ENCODE assay signal across 10 cellular contexts in genomic region chr18:23377669-23378469, GRCh38.
DNase-seq lines count a peak whose midpoint lies in the region; ATAC-seq and TF ChIP-seq lines count a peak whose summit lies in the region.
"Had no signal": no experiment of that assay in that cellular context is flagged by ENCODE, and none has a peak within 500 bp of the region (broad histone marks: within the 10 kb centered on the region; RNA-seq: fewer than 3 reads in every experiment).

No MANE protein-coding gene starts in this region.

- H3K56ac ChIP-seq in IMR-90 (ENCODE audit: extremely low read depth, insufficient read depth, low read length) = peak overlapping the region; percentile 30; the same call in 1 of the 2 replicates

- H2BK120ac ChIP-seq in IMR-90 (ENCODE audit: low read depth, low read length) = peak overlapping the region; percentile 90

- ATAC-seq in activated CD4-positive, alpha-beta T cell treated with anti-CD3 and anti-CD28 coated beads for 36 hours = peak; percentile 89
- ATAC-seq in IMR-90 (ENCODE audit: low read depth) = peak; percentile 67
- peak; percentile 70 for ATAC-seq in esophagus mucosa
- peak; percentile 89 for ATAC-seq in stimulated activated effector memory CD8-positive, alpha-beta T cell treated with anti-CD3 and anti-CD28 coated beads, Interleukin-12 subunit alpha, Interleukin-12 subunit beta, amount 100 ng/mL, for 72 hours
- no peak for ATAC-seq in HG03196 (IDR thresholded peaks at IDR 0.05; ENCODE audit: unreplicated experiment)

- peaks cover 0 to 5% of the 10 kb centered on the region in 2 experiments; a peak in 1 of 4 replicates for H3K79me1 ChIP-seq in IMR-90 (ENCODE audit: low read depth in 1 of 2, low read length in 2 of 2)

- in situ Hi-C loops in IMR-90 (cut with MboI; ENCODE audit: low sequenced_read_pairs) = loop anchor here (10.0 kb wide), 1 partner anchor 243 kb away; the partner anchor contains the start of gene CABLES1

- CTCF ChIA-PET in activated CD4-positive, alpha-beta T cell treated with anti-CD3 and anti-CD28 coated beads for 36 hours (lab: Charles Lee) = interaction anchor here (0.6 to 2.7 kb wide), 5 partner anchors 18 to 576 kb away, joined by 3 to 14 read pairs (median 7); no protein-coding TSS in a partner anchor
- CTCF ChIA-PET in IMR-90 (lab: Yijun Ruan, JAX) (interaction anchor here (0.6 to 2.3 kb wide), 3 partner anchors 12 to 246 kb away, joined by 3 to 7 read pairs (median 3); no protein-coding TSS in a partner anchor), OCI-LY7 (lab: Charles Lee; ENCODE audit: unreplicated experiment) (no interaction called here)

- no peak overlapping the region for H3K4me3 ChIP-seq in IMR-90 (ENCODE audit: insufficient read depth, low read depth, low read length)
- H3K4me3 ChIP-seq in OCI-LY7 (ENCODE audit: low read depth, low read length, poor library complexity, severe bottlenecking) = no peak overlapping the region
- H3K4me3 ChIP-seq: BLaER1 treated with 17β-estradiol and CSF1 and Interleukin-3, amounts not matched to agents 10 nM and 100 nM; ovary had no signal

- 0 out of 2 replicates have a peak overlapping the region, but pooled peaks have one; percentile 23 for H3K14ac ChIP-seq in IMR-90 (replicated peaks; ENCODE audit: low read depth, low read length)

- H3K27me3 ChIP-seq in IMR-90 (ENCODE audit: control insufficient read depth, insufficient read depth, low read length) = no peaks in the 10 kb centered on the region
- H3K27me3 ChIP-seq: BLaER1 treated with 17β-estradiol and CSF1 and Interleukin-3, amounts not matched to agents 10 nM and 100 nM; ovary had no signal

- peak overlapping the region; percentile 84 for H3K18ac ChIP-seq in IMR-90 (ENCODE audit: low read depth, low read length)

- H2AFZ ChIP-seq in IMR-90 (replicated peaks; ENCODE audit: low read length, poor library complexity) = no peak overlapping the region
- no peak overlapping the region for H2AFZ ChIP-seq in OCI-LY7 (ENCODE audit: low read length)

- intact Hi-C loops in activated CD4-positive, alpha-beta T cell treated with anti-CD3 and anti-CD28 coated beads for 36 hours (cut with DNase I, micrococcal nuclease) = loop anchor here (1.0 to 2.0 kb wide), 3 partner anchors 37 to 247 kb away; no protein-coding TSS in a partner anchor
- intact Hi-C loops in IMR-90 (cut with micrococcal nuclease) (loop anchor here (1.0 to 5.0 kb wide), 7 partner anchors 153 to 346 kb away; partner anchors contain the start of gene CABLES1), OCI-LY7 (cut with micrococcal nuclease; ENCODE audit: unreplicated experiment) (no loop called here)

- peak overlapping the region; percentile 95 for H3K27ac ChIP-seq in IMR-90 (ENCODE audit: insufficient read depth, low read length)
- H3K27ac ChIP-seq in OCI-LY7 (ENCODE audit: low read depth, low read length, poor library complexity, severe bottlenecking) = no peak overlapping the region
- H3K27ac ChIP-seq: BLaER1 treated with 17β-estradiol and CSF1 and Interleukin-3, amounts not matched to agents 10 nM and 100 nM had no signal

- H2AK9ac ChIP-seq in IMR-90 (replicated peaks; ENCODE audit: low read depth, low read length, poor library complexity) = no peak overlapping the region

- H2BK20ac ChIP-seq in IMR-90 (ENCODE audit: low read depth, low read length) = peak overlapping the region; percentile 70

- TF ChIP-seq POLR2A in IMR-90 (IDR thresholded peaks at IDR 0.05; ENCODE audit: low read depth, low read length) = no peak

- H3K4me3 Mint-ChIP-seq in activated CD4-positive, alpha-beta T cell treated with anti-CD3 and anti-CD28 coated beads for 36 hours = no peak overlapping the region
- no peak overlapping the region for H3K4me3 Mint-ChIP-seq in stimulated activated effector memory CD8-positive, alpha-beta T cell treated with anti-CD3 and anti-CD28 coated beads, Interleukin-12 subunit alpha, Interleukin-12 subunit beta, amount 100 ng/mL, for 72 hours

- H3K36me3 ChIP-seq in IMR-90 (ENCODE audit: control insufficient read depth, insufficient read depth, low read length) (no peaks in the 10 kb centered on the region), OCI-LY7 (ENCODE audit: insufficient read depth, low read length) (peaks cover 16% of the 10 kb centered on the region)
- H3K36me3 ChIP-seq: ovary had no signal

- H3K4me2 ChIP-seq in IMR-90 (ENCODE audit: low read depth, low read length) (peak overlapping the region; percentile 73), OCI-LY7 (ENCODE audit: low read length) (no peak overlapping the region)

- peak overlapping the region; percentile 69 for H3K27ac Mint-ChIP-seq in activated CD4-positive, alpha-beta T cell treated with anti-CD3 and anti-CD28 coated beads for 36 hours
- no peak overlapping the region for H3K27ac Mint-ChIP-seq in stimulated activated effector memory CD8-positive, alpha-beta T cell treated with anti-CD3 and anti-CD28 coated beads, Interleukin-12 subunit alpha, Interleukin-12 subunit beta, amount 100 ng/mL, for 72 hours

- H3K9me2 ChIP-seq in OCI-LY7 (ENCODE audit: insufficient read depth, low read length) = no peaks in the 10 kb centered on the region

- H4K8ac ChIP-seq in IMR-90 (ENCODE audit: low read depth in 2 of 2, low read length in 2 of 2) = peak overlapping the region; percentile 22 to 85; a peak in 3 of 4 replicates

- no peaks in the 10 kb centered on the region for H3K79me2 ChIP-seq in OCI-LY7 (ENCODE audit: insufficient read depth, low read depth, low read length)

- peaks cover 16% of the 10 kb centered on the region for H3K4me1 Mint-ChIP-seq in activated CD4-positive, alpha-beta T cell treated with anti-CD3 and anti-CD28 coated beads for 36 hours
- no peaks in the 10 kb centered on the region for H3K4me1 Mint-ChIP-seq in stimulated activated effector memory CD8-positive, alpha-beta T cell treated with anti-CD3 and anti-CD28 coated beads, Interleukin-12 subunit alpha, Interleukin-12 subunit beta, amount 100 ng/mL, for 72 hours

- peak overlapping the region; percentile 20; the same call in 1 of the 2 replicates for H3K23ac ChIP-seq in IMR-90 (ENCODE audit: low read depth, low read length)

- H4K5ac ChIP-seq in IMR-90 (ENCODE audit: low read depth, low read length) = 0 out of 2 replicates have a peak overlapping the region, but pooled peaks have one; percentile 73

- H4K91ac ChIP-seq in IMR-90 (ENCODE audit: insufficient read depth, low read depth, low read length) = peak overlapping the region; percentile 82

- no peak overlapping the region for H3K9ac ChIP-seq in IMR-90 (ENCODE audit: low read depth, low read length)
- H3K9ac ChIP-seq: BLaER1 treated with 17β-estradiol and CSF1 and Interleukin-3, amounts not matched to agents 10 nM and 100 nM had no signal

- TF ChIP-seq CTCF in IMR-90 (conservative IDR thresholded peaks at IDR 0.05; ENCODE audit: low read depth, low read length) (no peak), OCI-LY7 (conservative IDR thresholded peaks at IDR 0.05; ENCODE audit: low read length) (no peak)

- dilution Hi-C loops in IMR-90 (cut with HindIII; ENCODE audit: low sequenced_read_pairs, unreplicated experiment) = no loop called here

- POLR2A ChIA-PET in activated CD4-positive, alpha-beta T cell treated with anti-CD3 and anti-CD28 coated beads for 36 hours (lab: Charles Lee) = no interaction called here
- POLR2A ChIA-PET in IMR-90 (lab: Charles Lee; ENCODE audit: unreplicated experiment) = no interaction called here
- POLR2A ChIA-PET in OCI-LY7 (lab: Charles Lee) = interaction anchor here (0.5 to 0.7 kb wide), 3 partner anchors 17 to 422 kb away, joined by 3 to 6 read pairs (median 3); no protein-coding TSS in a partner anchor

- peaks cover 13% of the 10 kb centered on the region for H3K9me1 ChIP-seq in IMR-90 (ENCODE audit: insufficient read depth, low read length)

- peak overlapping the region; percentile 69 for H3K4ac ChIP-seq in IMR-90 (ENCODE audit: low read depth, low read length)

- no peaks in the 10 kb centered on the region for H3K27me3 Mint-ChIP-seq in activated CD4-positive, alpha-beta T cell treated with anti-CD3 and anti-CD28 coated beads for 36 hours

- H2AK5ac ChIP-seq in IMR-90 (ENCODE audit: low read depth, low read length) = peak overlapping the region; percentile 68; the same call in 1 of the 2 replicates

- peak overlapping the region; percentile 96 for H2BK5ac ChIP-seq in IMR-90 (ENCODE audit: low read depth, low read length, poor library complexity, severe bottlenecking)

- H3K4me1 ChIP-seq in IMR-90 (ENCODE audit: control insufficient read depth, insufficient read depth, low read length) (peaks cover 12% of the 10 kb centered on the region), OCI-LY7 (ENCODE audit: insufficient read depth, low read length, poor library complexity, severe bottlenecking) (no peaks in the 10 kb centered on the region)

- BruUV-seq in IMR-90 (replicated peaks; lab: Mats Ljungman, UMichigan) (no TSS peak), OCI-LY7 (replicated peaks; lab: Mats Ljungman, UMichigan) (no TSS peak)

- peaks cover 3% of the 10 kb centered on the region for H3K36me3 Mint-ChIP-seq in activated CD4-positive, alpha-beta T cell treated with anti-CD3 and anti-CD28 coated beads for 36 hours (ENCODE audit: low read depth)
- peaks cover 9% of the 10 kb centered on the region for H3K36me3 Mint-ChIP-seq in stimulated activated effector memory CD8-positive, alpha-beta T cell treated with anti-CD3 and anti-CD28 coated beads, Interleukin-12 subunit alpha, Interleukin-12 subunit beta, amount 100 ng/mL, for 72 hours

- peak overlapping the region; percentile 83; the same call in 2 of the 3 replicates for H2BK15ac ChIP-seq in IMR-90 (ENCODE audit: low read depth, low read length)

- no peaks in the 10 kb centered on the region for H3K9me3 Mint-ChIP-seq in activated CD4-positive, alpha-beta T cell treated with anti-CD3 and anti-CD28 coated beads for 36 hours (ENCODE audit: low read depth)
- no peaks in the 10 kb centered on the region for H3K9me3 Mint-ChIP-seq in stimulated activated effector memory CD8-positive, alpha-beta T cell treated with anti-CD3 and anti-CD28 coated beads, Interleukin-12 subunit alpha, Interleukin-12 subunit beta, amount 100 ng/mL, for 72 hours

- no CpG with 5 or more reads among the region's 4 CpGs for WGBS in IMR-90 (ENCODE audit: extremely low coverage in 2 of 2, insufficient read length in 1 of 2), 2 experiments

- DNase-seq in activated CD4-positive, alpha-beta T cell treated with anti-CD3 and anti-CD28 coated beads for 36 hours = peak; percentile 11
- no peak for DNase-seq in activated CD4-positive, alpha-beta T cell treated with anti-CD3 and anti-CD28 coated beads for 1 hour
- peak; percentile 92 for DNase-seq in IMR-90
- DNase-seq in stimulated activated effector memory CD8-positive, alpha-beta T cell treated with anti-CD3 and anti-CD28 coated beads, Interleukin-12 subunit alpha, Interleukin-12 subunit beta, amount 100 ng/mL, for 72 hours (ENCODE audit: low spot score in 2 of 2) = no peak
- DNase-seq in NCI-H1092 (lab: John Stamatoyannopoulos, UW) = no peak
- DNase-seq in OCI-LY7 (ENCODE audit: low spot score) = no peak

- no peaks in the 10 kb centered on the region for H3K9me3 ChIP-seq in IMR-90 (ENCODE audit: control insufficient read depth, insufficient read depth, low read length)
- no peaks in the 10 kb centered on the region for H3K9me3 ChIP-seq in OCI-LY7 (ENCODE audit: low read length)
- H3K9me3 ChIP-seq: BLaER1 treated with 17β-estradiol and CSF1 and Interleukin-3, amounts not matched to agents 10 nM and 100 nM; ovary had no signal

- TF ChIP-seq RAD21 in IMR-90 (IDR thresholded peaks at IDR 0.05; ENCODE audit: low read length) = no peak

- H4K20me1 ChIP-seq in IMR-90 (ENCODE audit: insufficient read depth, low read length) (0 out of 2 replicates have a peak, but pooled peaks cover 3% of the 10 kb centered on the region), OCI-LY7 (ENCODE audit: insufficient read depth, low read length) (no peaks in the 10 kb centered on the region)
- H4K20me1 ChIP-seq: BLaER1 treated with 17β-estradiol and CSF1 and Interleukin-3, amounts not matched to agents 10 nM and 100 nM had no signal

Comparison
In these comparisons a context has a peak if more than half of its experiments do, and no peak if none do; other contexts are left out.
1. DNase-seq: peak in activated CD4-positive, alpha-beta T cell treated with anti-CD3 and anti-CD28 coated beads for 36 hours (single experiment) and IMR-90 (single experiment); none in activated CD4-positive, alpha-beta T cell treated with anti-CD3 and anti-CD28 coated beads for 1 hour (single experiment), stimulated activated effector memory CD8-positive, alpha-beta T cell treated with anti-CD3 and anti-CD28 coated beads, Interleukin-12 subunit alpha, Interleukin-12 subunit beta, amount 100 ng/mL, for 72 hours (0 of 2), NCI-H1092 (single experiment) and OCI-LY7 (single experiment).